ENCODE assay signal across 2 cellular contexts in genomic region chr19:39735688-39736087, GRCh38.
TF ChIP-seq lines count a peak whose summit lies in the region.

No MANE protein-coding gene starts in this region.

TF ChIP-seq in A549, 52 proteins besides CTCF, POLR2A, EP300 and RAD21:
- TF ChIP-seq SMC3 (IDR thresholded peaks at IDR 0.05): no peak
- no peak for TF ChIP-seq HES2 (IDR thresholded peaks at IDR 0.05)
- TF ChIP-seq CBX8 (IDR thresholded peaks at IDR 0.05): no peak
- TF ChIP-seq FOXS1 (CRISPR knock-in tag; IDR thresholded peaks at IDR 0.05): no peak
- TF ChIP-seq SREBF2 (IDR thresholded peaks at IDR 0.05): no peak
- no peak for TF ChIP-seq MAZ (IDR thresholded peaks at IDR 0.05; ENCODE audit: borderline replicate concordance, low read depth, low read length)
- no peak for TF ChIP-seq NPAS2 (CRISPR knock-in tag; IDR thresholded peaks at IDR 0.05; ENCODE audit: borderline replicate concordance)
- TF ChIP-seq RCOR1 (IDR thresholded peaks at IDR 0.05; ENCODE audit: low read depth, low read length): no peak
- TF ChIP-seq ZFP36 (IDR thresholded peaks at IDR 0.05; ENCODE audit: borderline replicate concordance, partially characterized antibody): no peak
- TF ChIP-seq HOXB13 (CRISPR knock-in tag; IDR thresholded peaks at IDR 0.05; ENCODE audit: low read depth): no peak
- TF ChIP-seq FOSL2 (IDR thresholded peaks at IDR 0.05): no peak
- no peak for TF ChIP-seq FOSL2 (CRISPR knock-in tag; IDR thresholded peaks at IDR 0.05)
- no peak for TF ChIP-seq PBX3 (IDR thresholded peaks at IDR 0.05)
- TF ChIP-seq JUNB (IDR thresholded peaks at IDR 0.05): no peak
- no peak for TF ChIP-seq BCL3 (IDR thresholded peaks at IDR 0.05)
- no peak for TF ChIP-seq FOSB (CRISPR knock-in tag; IDR thresholded peaks at IDR 0.05)
- no peak for TF ChIP-seq GATA3 (IDR thresholded peaks at IDR 0.05; ENCODE audit: borderline replicate concordance)
- no peak for TF ChIP-seq JUN (IDR thresholded peaks at IDR 0.05)
- TF ChIP-seq MAX (IDR thresholded peaks at IDR 0.05): no peak
- no peak for TF ChIP-seq ZSCAN20 (CRISPR knock-in tag; IDR thresholded peaks at IDR 0.05)

TF ChIP-seq in GM12878, 131 proteins besides CTCF, POLR2A, EP300 and RAD21:
- TF ChIP-seq HDGF (IDR thresholded peaks at IDR 0.05) (no peak), E4F1 (IDR thresholded peaks at IDR 0.05; ENCODE audit: borderline replicate concordance, partially characterized antibody) (no peak), EGR1 (IDR thresholded peaks at IDR 0.05; ENCODE audit: borderline replicate concordance in 1 of 2, low read depth in 2 of 2, low read length in 2 of 2) (no peak), PRDM15 (CRISPR knock-in tag; IDR thresholded peaks at IDR 0.05) (no peak), RB1 (IDR thresholded peaks at IDR 0.05; ENCODE audit: borderline replicate concordance) (no peak)
TF ChIP-seq in GM12878: peak in this region for 0.
